Comparison of ENCODE assay signal across 1 cellular context in genomic region chr20:53594068-53595017, GRCh38.
TF ChIP-seq lines count a peak whose summit lies in the region.

No MANE protein-coding gene starts in this region.

TF ChIP-seq in HepG2, 621 proteins besides CTCF, POLR2A, EP300 and RAD21 (continued from another document and continues in another):
- TF ChIP-seq, protein P1, sequence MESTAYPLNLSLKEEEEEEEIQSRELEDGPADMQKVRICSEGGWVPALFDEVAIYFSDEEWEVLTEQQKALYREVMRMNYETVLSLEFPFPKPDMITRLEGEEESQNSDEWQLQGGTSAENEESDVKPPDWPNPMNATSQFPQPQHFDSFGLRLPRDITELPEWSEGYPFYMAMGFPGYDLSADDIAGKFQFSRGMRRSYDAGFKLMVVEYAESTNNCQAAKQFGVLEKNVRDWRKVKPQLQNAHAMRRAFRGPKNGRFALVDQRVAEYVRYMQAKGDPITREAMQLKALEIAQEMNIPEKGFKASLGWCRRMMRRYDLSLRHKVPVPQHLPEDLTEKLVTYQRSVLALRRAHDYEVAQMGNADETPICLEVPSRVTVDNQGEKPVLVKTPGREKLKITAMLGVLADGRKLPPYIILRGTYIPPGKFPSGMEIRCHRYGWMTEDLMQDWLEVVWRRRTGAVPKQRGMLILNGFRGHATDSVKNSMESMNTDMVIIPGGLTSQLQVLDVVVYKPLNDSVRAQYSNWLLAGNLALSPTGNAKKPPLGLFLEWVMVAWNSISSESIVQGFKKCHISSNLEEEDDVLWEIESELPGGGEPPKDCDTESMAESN (CRISPR knock-in tag; conservative IDR thresholded peaks at IDR 0.05) = peak; percentile 74; the same call in 1 of the 2 replicates
- TF ChIP-seq NFIB (CRISPR knock-in tag; IDR thresholded peaks at IDR 0.05; ENCODE audit: borderline replicate concordance) (no peak), HNF4G (IDR thresholded peaks at IDR 0.05; ENCODE audit: borderline replicate concordance, low read depth, low read length) (0 out of 2 replicates have a peak, but pooled peaks have one; percentile 8), HNF4G (CRISPR knock-in tag; IDR thresholded peaks at IDR 0.05; ENCODE audit: borderline replicate concordance, low read depth) (no peak), KDM6A (CRISPR knock-in tag; IDR thresholded peaks at IDR 0.05; ENCODE audit: low read depth) (no peak), ZNF746 (CRISPR knock-in tag; IDR thresholded peaks at IDR 0.05) (peak; percentile 77), MXI1 (IDR thresholded peaks at IDR 0.05; ENCODE audit: borderline replicate concordance, low read depth, low read length) (peak; percentile 44; the same call in 1 of the 3 replicates), SMARCC2 (IDR thresholded peaks at IDR 0.05) (no peak), SYNCRIP (IDR thresholded peaks at IDR 0.05; ENCODE audit: insufficient read depth, low read depth, low read length) (no peak), ZMYM4 (CRISPR knock-in tag; IDR thresholded peaks at IDR 0.05) (peak; percentile 65), ARHGAP35 (CRISPR knock-in tag; IDR thresholded peaks at IDR 0.05; ENCODE audit: borderline replicate concordance) (peak; percentile 12; the same call in 1 of the 2 replicates), YEATS4 (CRISPR knock-in tag; IDR thresholded peaks at IDR 0.05; ENCODE audit: borderline replicate concordance) (peak; percentile 56), ZNF124 (CRISPR knock-in tag; IDR thresholded peaks at IDR 0.05) (peak; percentile 72; the same call in 1 of the 2 replicates), ZNF260 (CRISPR knock-in tag; IDR thresholded peaks at IDR 0.05; ENCODE audit: borderline replicate concordance, low read depth) (no peak), THAP9 (CRISPR knock-in tag; IDR thresholded peaks at IDR 0.05; ENCODE audit: borderline replicate concordance) (no peak), ATF6 (CRISPR knock-in tag; conservative IDR thresholded peaks at IDR 0.05) (0 out of 2 replicates have a peak, but pooled peaks have one; percentile 26), KDM5A (IDR thresholded peaks at IDR 0.05; ENCODE audit: borderline replicate concordance, low read length) (peak; percentile 55; the same call in 1 of the 2 replicates), ZSCAN21 (CRISPR knock-in tag; IDR thresholded peaks at IDR 0.05; ENCODE audit: borderline replicate concordance) (peak; percentile 87), SCMH1 (CRISPR knock-in tag; IDR thresholded peaks at IDR 0.05; ENCODE audit: borderline replicate concordance) (no peak), CENPX (CRISPR knock-in tag; IDR thresholded peaks at IDR 0.05) (no peak), TCF12 (IDR thresholded peaks at IDR 0.05) (no peak), TCF12 (CRISPR knock-in tag; IDR thresholded peaks at IDR 0.05) (peak; percentile 52; the same call in 1 of the 2 replicates), NFYC (CRISPR knock-in tag; IDR thresholded peaks at IDR 0.05) (no peak), HDAC2 (CRISPR knock-in tag; IDR thresholded peaks at IDR 0.05) (0 out of 2 replicates have a peak, but pooled peaks have one; percentile 15), ZNF674 (CRISPR knock-in tag; IDR thresholded peaks at IDR 0.05; ENCODE audit: low read depth) (no peak), ZNF234 (CRISPR knock-in tag; conservative IDR thresholded peaks at IDR 0.05) (peak; percentile 78; the same call in 1 of the 2 replicates), THAP11 (CRISPR knock-in tag; IDR thresholded peaks at IDR 0.05) (peak; percentile 8; the same call in 1 of the 2 replicates), MATR3 (CRISPR knock-in tag; IDR thresholded peaks at IDR 0.05) (no peak), BCL6 (CRISPR knock-in tag; IDR thresholded peaks at IDR 0.05) (peak; percentile 39), TARDBP (CRISPR knock-in tag; IDR thresholded peaks at IDR 0.05) (peak; percentile 46; the same call in 1 of the 2 replicates), NR0B2 (CRISPR knock-in tag; IDR thresholded peaks at IDR 0.05) (0 out of 2 replicates have a peak, but pooled peaks have one; percentile 31), TBX3 (IDR thresholded peaks at IDR 0.05; ENCODE audit: borderline replicate concordance) (0 out of 2 replicates have a peak, but pooled peaks have one; percentile 20), ZNF724P (CRISPR knock-in tag; IDR thresholded peaks at IDR 0.05; ENCODE audit: borderline replicate concordance) (peak; percentile 12; the same call in 1 of the 2 replicates), ZNF10 (CRISPR knock-in tag; IDR thresholded peaks at IDR 0.05; ENCODE audit: borderline replicate concordance, low read depth) (no peak), IKZF4 (CRISPR knock-in tag; IDR thresholded peaks at IDR 0.05; ENCODE audit: borderline replicate concordance, low read depth, not compliant biosample characterization) (peak; percentile 23), DRAP1 (CRISPR knock-in tag; IDR thresholded peaks at IDR 0.05) (peak; percentile 75), ZNF777 (CRISPR knock-in tag; IDR thresholded peaks at IDR 0.05) (no peak), KLF11 (CRISPR knock-in tag; IDR thresholded peaks at IDR 0.05) (no peak), AKAP8 (CRISPR knock-in tag; IDR thresholded peaks at IDR 0.05) (0 out of 2 replicates have a peak, but pooled peaks have one; percentile 39), FOXP1 (IDR thresholded peaks at IDR 0.05) (no peak), FOXP1 (CRISPR knock-in tag; IDR thresholded peaks at IDR 0.05) (peak; percentile 23), ZNF605 (CRISPR knock-in tag; IDR thresholded peaks at IDR 0.05) (peak; percentile 64; the same call in 1 of the 2 replicates), ZNF382 (CRISPR knock-in tag; IDR thresholded peaks at IDR 0.05; ENCODE audit: borderline replicate concordance) (no peak), EZH2 (conservative IDR thresholded peaks at IDR 0.05; ENCODE audit: low read depth, low read length) (no peak), ZNF788 (CRISPR knock-in tag; IDR thresholded peaks at IDR 0.05; ENCODE audit: borderline replicate concordance) (peak; percentile 37; the same call in 1 of the 2 replicates), ZNF574 (CRISPR knock-in tag; IDR thresholded peaks at IDR 0.05) (peak; percentile 34; the same call in 1 of the 2 replicates), ZFP91 (CRISPR knock-in tag; IDR thresholded peaks at IDR 0.05; ENCODE audit: borderline replicate concordance) (no peak; the same call in 1 of the 2 replicates), LCORL (IDR thresholded peaks at IDR 0.05) (no peak), LCORL (CRISPR knock-in tag; IDR thresholded peaks at IDR 0.05) (peak; percentile 89), ZNF367 (CRISPR knock-in tag; IDR thresholded peaks at IDR 0.05; ENCODE audit: borderline replicate concordance) (0 out of 2 replicates have a peak, but pooled peaks have one; percentile 53), ZSCAN20 (CRISPR knock-in tag; IDR thresholded peaks at IDR 0.05; ENCODE audit: borderline replicate concordance) (no peak), HHEX (CRISPR knock-in tag; IDR thresholded peaks at IDR 0.05) (no peak)
- TF ChIP-seq, protein P2, sequence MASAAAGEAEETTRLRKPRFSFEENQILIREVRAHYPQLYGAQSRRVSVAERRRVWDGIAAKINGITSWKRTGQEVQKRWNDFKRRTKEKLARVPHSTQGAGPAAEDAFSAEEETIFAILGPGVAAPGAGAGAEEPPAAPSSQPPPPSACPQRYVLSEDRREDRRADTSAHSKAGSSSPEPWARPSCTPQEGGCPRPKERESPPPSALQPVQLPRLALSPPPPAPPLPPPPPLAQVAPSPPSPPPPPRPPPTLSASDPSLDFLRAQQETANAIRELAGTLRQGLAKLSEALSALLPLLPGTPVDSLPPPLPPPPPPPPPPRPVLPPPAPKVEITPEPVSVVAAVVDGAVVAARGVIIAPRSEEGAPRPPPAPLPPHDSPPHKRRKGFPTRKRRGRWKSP (CRISPR knock-in tag; IDR thresholded peaks at IDR 0.05) = peak; percentile 62; the same call in 1 of the 2 replicates
- TF ChIP-seq, protein P3, sequence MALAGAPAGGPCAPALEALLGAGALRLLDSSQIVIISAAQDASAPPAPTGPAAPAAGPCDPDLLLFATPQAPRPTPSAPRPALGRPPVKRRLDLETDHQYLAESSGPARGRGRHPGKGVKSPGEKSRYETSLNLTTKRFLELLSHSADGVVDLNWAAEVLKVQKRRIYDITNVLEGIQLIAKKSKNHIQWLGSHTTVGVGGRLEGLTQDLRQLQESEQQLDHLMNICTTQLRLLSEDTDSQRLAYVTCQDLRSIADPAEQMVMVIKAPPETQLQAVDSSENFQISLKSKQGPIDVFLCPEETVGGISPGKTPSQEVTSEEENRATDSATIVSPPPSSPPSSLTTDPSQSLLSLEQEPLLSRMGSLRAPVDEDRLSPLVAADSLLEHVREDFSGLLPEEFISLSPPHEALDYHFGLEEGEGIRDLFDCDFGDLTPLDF (CRISPR knock-in tag; IDR thresholded peaks at IDR 0.05) = no peak
- TF ChIP-seq, protein P4, sequence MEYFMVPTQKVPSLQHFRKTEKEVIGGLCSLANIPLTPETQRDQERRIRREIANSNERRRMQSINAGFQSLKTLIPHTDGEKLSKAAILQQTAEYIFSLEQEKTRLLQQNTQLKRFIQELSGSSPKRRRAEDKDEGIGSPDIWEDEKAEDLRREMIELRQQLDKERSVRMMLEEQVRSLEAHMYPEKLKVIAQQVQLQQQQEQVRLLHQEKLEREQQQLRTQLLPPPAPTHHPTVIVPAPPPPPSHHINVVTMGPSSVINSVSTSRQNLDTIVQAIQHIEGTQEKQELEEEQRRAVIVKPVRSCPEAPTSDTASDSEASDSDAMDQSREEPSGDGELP (IDR thresholded peaks at IDR 0.05; ENCODE audit: borderline replicate concordance, low read depth) = peak; percentile 81; the same call in 1 of the 2 replicates
